In genomic region chr11:66268953-66269906, GRCh38 we compare ENCODE assay signal across 8 cellular contexts.
DNase-seq lines count a peak whose midpoint lies in the region; ATAC-seq lines count a peak whose summit lies in the region.

No MANE protein-coding gene starts in this region.

- DNase-seq in NCI-H2227 (lab: John Stamatoyannopoulos, UW; ENCODE audit: unreplicated experiment), result peak; percentile 58
- no peak for DNase-seq in NCI-H2227 treated with DMSO at 0.1 percent for 48 hours (lab: John Stamatoyannopoulos, UW)
- DNase-seq in MV-4-11 (lab: John Stamatoyannopoulos, UW), result peak; percentile 49
- DNase-seq in iPS-NIHi7 (ENCODE audit: extremely low spot score), result peak; percentile 68
- DNase-seq in stimulated activated naive B cell treated with anti-CD40 and anti-IgM and Interleukin-4, amounts not matched to agents 10 μg/mL and 1 μg/mL and 100 μg/mL, for 72 hours, result no peak
- no peak for DNase-seq in stimulated activated CD4-positive, alpha-beta T cell treated with anti-CD3 and anti-CD28 coated beads, Interleukin-1b, Interleukin-23, amount 100 ng/mL, for 48 hours

- no peaks in the 10 kb centered on the region for H3K27me3 Mint-ChIP-seq in stimulated activated naive B cell treated with anti-CD40 and anti-IgM and Interleukin-4, amounts not matched to agents 10 μg/mL and 1 μg/mL and 100 μg/mL, for 72 hours

- no peaks in the 10 kb centered on the region for H3K9me3 Mint-ChIP-seq in stimulated activated naive B cell treated with anti-CD40 and anti-IgM and Interleukin-4, amounts not matched to agents 10 μg/mL and 1 μg/mL and 100 μg/mL, for 72 hours

- peak overlapping the region; percentile 98 for H3K27ac ChIP-seq in angular gyrus (ENCODE audit: low read depth, low read length)

- peaks cover 37 to 50% of the 10 kb centered on the region in 2 donors for H3K36me3 Mint-ChIP-seq in stimulated activated naive B cell treated with anti-CD40 and anti-IgM and Interleukin-4, amounts not matched to agents 10 μg/mL and 1 μg/mL and 100 μg/mL, for 72 hours

- H3K4me3 Mint-ChIP-seq in stimulated activated naive B cell treated with anti-CD40 and anti-IgM and Interleukin-4, amounts not matched to agents 10 μg/mL and 1 μg/mL and 100 μg/mL, for 72 hours, result peak overlapping the region; percentile 91 to 98

- H3K4me1 Mint-ChIP-seq in stimulated activated naive B cell treated with anti-CD40 and anti-IgM and Interleukin-4, amounts not matched to agents 10 μg/mL and 1 μg/mL and 100 μg/mL, for 72 hours, result peaks cover 30 to 38% of the 10 kb centered on the region in 2 donors

- no peak for ATAC-seq in stimulated activated naive B cell treated with anti-CD40 and anti-IgM and Interleukin-4, amounts not matched to agents 10 μg/mL and 1 μg/mL and 100 μg/mL, for 72 hours (replicated peaks)
- ATAC-seq in GM21367 (IDR thresholded peaks at IDR 0.05; ENCODE audit: unreplicated experiment), result no peak

- peak overlapping the region; percentile 98 for H3K27ac Mint-ChIP-seq in stimulated activated naive B cell treated with anti-CD40 and anti-IgM and Interleukin-4, amounts not matched to agents 10 μg/mL and 1 μg/mL and 100 μg/mL, for 72 hours

Comparison
In these comparisons a context has a peak if more than half of its experiments do, and no peak if none do; other contexts are left out.
1. DNase-seq: peak in NCI-H2227 (single experiment), MV-4-11 (single experiment) and iPS-NIHi7 (single experiment); none in NCI-H2227 treated with DMSO at 0.1 percent for 48 hours (single experiment), stimulated activated naive B cell treated with anti-CD40 and anti-IgM and Interleukin-4, amounts not matched to agents 10 μg/mL and 1 μg/mL and 100 μg/mL, for 72 hours (single experiment) and stimulated activated CD4-positive, alpha-beta T cell treated with anti-CD3 and anti-CD28 coated beads, Interleukin-1b, Interleukin-23, amount 100 ng/mL, for 48 hours (single experiment).